14 cellular contexts compared by ENCODE assay signal in the genomic region with DNA sequence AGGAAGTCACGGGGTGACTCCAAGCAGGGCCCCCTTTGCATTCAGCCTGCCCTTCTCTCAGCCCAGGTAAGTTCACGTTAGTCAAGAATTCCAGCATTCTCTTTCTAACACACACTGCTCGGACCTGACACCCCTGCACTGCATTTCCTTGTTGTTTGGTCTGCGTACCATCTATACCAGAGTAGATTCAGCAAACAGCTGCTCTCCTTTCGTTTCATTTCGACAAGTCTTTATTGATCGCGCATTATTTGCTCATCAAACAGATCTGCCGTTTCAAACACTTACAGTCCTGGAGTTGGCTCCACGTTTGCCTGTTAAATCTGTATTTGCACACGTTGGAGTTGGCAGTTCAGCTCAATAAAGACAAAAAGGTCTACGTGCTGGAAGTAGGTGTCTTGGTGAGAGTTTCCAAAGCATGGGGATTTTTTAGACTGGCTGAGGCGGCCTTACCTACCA.
DNase-seq lines count a peak whose midpoint lies in the region; ATAC-seq and FAIRE-seq lines count a peak whose summit lies in the region.
"Had no signal": no experiment of that assay in that cellular context is flagged by ENCODE, and none has a peak within 500 bp of the region (broad histone marks: within the 10 kb centered on the region; RNA-seq: fewer than 3 reads in every experiment).

No MANE protein-coding gene starts in this region.

- ATAC-seq in HG03469 (IDR thresholded peaks at IDR 0.05; ENCODE audit: unreplicated experiment) (no peak), HG02852 (IDR thresholded peaks at IDR 0.05; ENCODE audit: unreplicated experiment) (no peak)

- H3K9me3 ChIP-seq in duodenal mucosa (ENCODE audit: control insufficient read depth in 1 of 2, low read length in 2 of 2) (no peaks in the 10 kb centered on the region), small intestine (ENCODE audit: control insufficient read depth, low read depth) (no peaks in the 10 kb centered on the region)
- H3K9me3 ChIP-seq: testis had no signal

- FAIRE-seq in small intestine (lab: Jason Lieb, UNC): no peak
- FAIRE-seq: kidney had no signal

- H3K4me3 ChIP-seq in duodenal mucosa (ENCODE audit: low read depth in 1 of 2, low read length in 2 of 2) (peak overlapping the region; percentile 38 to 40), small intestine (ENCODE audit: low read depth in 1 of 2, low read length in 2 of 2) (no peak overlapping the region)
- H3K4me3 ChIP-seq: testis had no signal

- peaks cover 0 to 3% of the 10 kb centered on the region in 2 donors for H3K4me1 ChIP-seq in duodenal mucosa (ENCODE audit: control insufficient read depth in 1 of 2, insufficient read depth in 2 of 2, low read length in 2 of 2)
- H3K4me1 ChIP-seq in small intestine (ENCODE audit: control insufficient read depth in 2 of 2, insufficient read depth in 1 of 2, low read depth in 1 of 2, low read length in 1 of 2): no peaks in the 10 kb centered on the region

- WGBS in small intestine, 3 donors: 26 to 66% (median 41%) methylated on average over 13 of the region's 13 CpGs

- DNase-seq in NCI-H1092 (lab: John Stamatoyannopoulos, UW): peak; percentile 91
- peak; percentile 69 for DNase-seq in NCI-H2196 (lab: John Stamatoyannopoulos, UW; ENCODE audit: unreplicated experiment)
- peak; percentile 52 for DNase-seq in small intestine
- DNase-seq in activated CD4-positive, alpha-beta T cell treated with anti-CD3 and anti-CD28 coated beads, Interleukin-2, amount 50 U/mL, for 48 hours: no peak
- DNase-seq: activated CD4-positive, alpha-beta T cell treated with anti-CD3 and anti-CD28 coated beads for 48 hours; activated T-cell treated with anti-CD3 and anti-CD28 coated beads, Interleukin-2, amount 50 U/mL, for 24 hours; cerebellar nuclear complex; HFFc6; kidney; Right ventricle myocardium superior; testis had no signal

- peak overlapping the region in 1 of 2 donors; percentile 26 for H3K9ac ChIP-seq in duodenal mucosa (ENCODE audit: low read depth in 1 of 2, low read length in 2 of 2)

- no peaks in the 10 kb centered on the region for H3K27me3 ChIP-seq in duodenal mucosa (ENCODE audit: control insufficient read depth in 1 of 2, insufficient read depth in 2 of 2, low read length in 2 of 2)
- no peaks in the 10 kb centered on the region for H3K27me3 ChIP-seq in small intestine (ENCODE audit: control insufficient read depth in 2 of 2, insufficient read depth in 2 of 2, low read length in 2 of 2)
- H3K27me3 ChIP-seq: testis had no signal

- H3K27ac ChIP-seq in duodenal mucosa (ENCODE audit: low read depth, low read length) (no peak overlapping the region), small intestine (ENCODE audit: low read depth in 1 of 2, low read length in 1 of 2) (no peak overlapping the region)
- H3K27ac ChIP-seq: testis had no signal

- H3K36me3 ChIP-seq in duodenal mucosa (ENCODE audit: control insufficient read depth in 1 of 2, insufficient read depth in 2 of 2, low read length in 2 of 2) (no peaks in the 10 kb centered on the region), small intestine (ENCODE audit: control insufficient read depth in 2 of 2, insufficient read depth in 2 of 2, low read length in 2 of 2) (no peaks in the 10 kb centered on the region)

Comparison
In these comparisons a context has a peak if more than half of its experiments do, and no peak if none do; other contexts are left out.
1. DNase-seq: peak in NCI-H1092 (single experiment), NCI-H2196 (single experiment) and small intestine (single experiment); none in activated CD4-positive, alpha-beta T cell treated with anti-CD3 and anti-CD28 coated beads, Interleukin-2, amount 50 U/mL, for 48 hours (0 of 2).
2. H3K4me3 ChIP-seq: peak in duodenal mucosa (2 of 2); none in small intestine (0 of 2).